8 cellular contexts compared by ENCODE assay signal in the genomic region with DNA sequence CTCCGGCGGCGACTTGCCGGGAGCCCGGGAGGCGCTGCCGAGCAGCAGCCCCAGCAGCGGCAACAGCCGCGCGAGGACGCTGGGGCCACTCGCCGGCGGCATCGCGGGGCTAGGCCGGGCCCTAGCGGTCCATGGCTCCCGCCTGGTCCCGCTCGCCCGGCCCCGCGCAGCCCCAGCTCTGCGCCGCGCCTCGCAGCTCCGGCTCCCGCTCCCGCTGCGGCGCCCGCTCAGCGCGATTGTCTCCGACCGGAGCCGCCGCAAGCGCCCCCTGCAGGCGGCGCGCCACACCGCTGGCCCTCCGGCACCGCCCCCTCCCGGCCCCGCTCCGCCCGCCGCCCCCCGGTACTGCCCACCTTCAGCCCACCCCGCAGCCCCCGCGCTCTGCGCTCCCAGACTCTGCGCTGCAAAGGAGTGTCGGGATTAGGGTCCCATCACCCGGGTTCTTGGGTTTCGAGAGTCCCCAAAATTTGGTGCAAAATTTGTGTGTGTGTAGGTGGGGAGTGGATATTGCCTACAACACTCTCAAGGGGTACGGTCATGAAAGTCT. TPM values are rescaled to one million over a fixed set of nuclear protein-coding genes. Genes with fewer than 3 reads are reported as not detected.
DNase-seq lines count a peak whose midpoint lies in the region; ATAC-seq and TF ChIP-seq lines count a peak whose summit lies in the region.

TSS of gene FAM171A2 (minus strand) at position 241 of the 547 bp plus-strand sequence. CDS start at position 102, 139 bp downstream.

- H3K27ac Mint-ChIP-seq in activated T-helper 1 cell treated with anti-CD3 and anti-CD28 coated beads, Interleukin-12 subunit alpha, Interleukin-12 subunit beta, Interleukin-2, Interleukin-4 antibody, amounts not matched to agents 30 ng/mL and 10 ng/mL and 1 ng/mL, durations not matched to agents 14 hours and 24 hours and 36 hours: no peak within 1 kb of the TSS
- H3K27ac Mint-ChIP-seq in naive thymus-derived CD8-positive, alpha-beta T cell: no peak within 1 kb of the TSS

- ATAC-seq in HG03432 (IDR thresholded peaks at IDR 0.05; ENCODE audit: unreplicated experiment): peak; percentile 53
- peak; percentile 89 to 91 for ATAC-seq in naive thymus-derived CD8-positive, alpha-beta T cell

- DNase-seq in ELF-1 (ENCODE audit: low read depth, low spot score): peak; percentile 52
- peak; percentile 76 for DNase-seq in OCI-M1 (lab: John Stamatoyannopoulos, UW)
- peak; percentile 59 for DNase-seq in activated T-helper 1 cell treated with anti-CD3 and anti-CD28 coated beads, Interleukin-12 subunit alpha, Interleukin-12 subunit beta, Interleukin-2, Interleukin-4 antibody, amounts not matched to agents 30 ng/mL and 10 ng/mL and 1 ng/mL, durations not matched to agents 14 hours and 24 hours and 36 hours (ENCODE audit: low spot score)
- DNase-seq in fibroblast of lung (ENCODE audit: low read depth in 2 of 2): peak; percentile 40 to 43
- peak; percentile 50 to 80 (median 72) for DNase-seq in naive thymus-derived CD8-positive, alpha-beta T cell
- DNase-seq in substantia nigra (lab: John Stamatoyannopoulos, UW): peak in 27 of 49 donors; percentile 4 to 75 (median 37)
- DNase-seq in COLO829 (ENCODE audit: low spot score): no peak

- POLR2A ChIA-PET in naive thymus-derived CD8-positive, alpha-beta T cell (lab: Charles Lee): interaction anchor here (2.0 kb wide), 1 partner anchor 10 kb away, joined by 10 read pairs; no protein-coding TSS in a partner anchor

- peaks cover 5% of the 10 kb centered on the region for H3K4me1 ChIP-seq in fibroblast of lung (ENCODE audit: control insufficient read depth, extremely low read depth, insufficient read depth, low read length)

- peak within 1 kb of the TSS; percentile 50 to 81 (median 58) for H3K4me3 ChIP-seq in fibroblast of lung (replicated peaks in 1 of 4; ENCODE audit: control extremely low read depth in 1 of 4, insufficient read depth in 1 of 4, low read depth in 3 of 4, low read length in 4 of 4)

- peak; percentile 19 to 40 for TF ChIP-seq CTCF in fibroblast of lung (conservative IDR thresholded peaks at IDR 0.05 in 1 of 2, IDR thresholded peaks at IDR 0.05 in 1 of 2; ENCODE audit: low read depth in 1 of 2, low read length in 2 of 2)

- no peaks in the 10 kb centered on the region for H3K4me1 Mint-ChIP-seq in activated T-helper 1 cell treated with anti-CD3 and anti-CD28 coated beads, Interleukin-12 subunit alpha, Interleukin-12 subunit beta, Interleukin-2, Interleukin-4 antibody, amounts not matched to agents 30 ng/mL and 10 ng/mL and 1 ng/mL, durations not matched to agents 14 hours and 24 hours and 36 hours (ENCODE audit: low read depth)
- peaks cover 8 to 11% (median 8%) of the 10 kb centered on the region in 4 donors for H3K4me1 Mint-ChIP-seq in naive thymus-derived CD8-positive, alpha-beta T cell

- H3K36me3 ChIP-seq in fibroblast of lung (ENCODE audit: control insufficient read depth, insufficient read depth, low read length): no peaks in the 10 kb centered on the region

- H3K27me3 Mint-ChIP-seq in activated T-helper 1 cell treated with anti-CD3 and anti-CD28 coated beads, Interleukin-12 subunit alpha, Interleukin-12 subunit beta, Interleukin-2, Interleukin-4 antibody, amounts not matched to agents 30 ng/mL and 10 ng/mL and 1 ng/mL, durations not matched to agents 14 hours and 24 hours and 36 hours (ENCODE audit: insufficient read depth): peaks cover 47% of the 10 kb centered on the region
- peaks cover 3 to 31% (median 11%) of the 10 kb centered on the region in 5 donors for H3K27me3 Mint-ChIP-seq in naive thymus-derived CD8-positive, alpha-beta T cell

- intact Hi-C loops in activated T-helper 1 cell treated with anti-CD3 and anti-CD28 coated beads, Interleukin-12 subunit alpha, Interleukin-12 subunit beta, Interleukin-2, Interleukin-4 antibody, amounts not matched to agents 30 ng/mL and 10 ng/mL and 1 ng/mL, durations not matched to agents 14 hours and 24 hours and 36 hours (cut with micrococcal nuclease): loop anchor here (1.0 kb wide), 2 partner anchors 18 to 22 kb away; partner anchors contain the start of gene GRN

- peak within 1 kb of the TSS; percentile 52 for H3K9ac ChIP-seq in fibroblast of lung (ENCODE audit: insufficient read depth, low read length)

- H3K36me3 Mint-ChIP-seq in activated T-helper 1 cell treated with anti-CD3 and anti-CD28 coated beads, Interleukin-12 subunit alpha, Interleukin-12 subunit beta, Interleukin-2, Interleukin-4 antibody, amounts not matched to agents 30 ng/mL and 10 ng/mL and 1 ng/mL, durations not matched to agents 14 hours and 24 hours and 36 hours (ENCODE audit: low read depth): no peaks in the 10 kb centered on the region
- no peaks in the 10 kb centered on the region for H3K36me3 Mint-ChIP-seq in naive thymus-derived CD8-positive, alpha-beta T cell

- H3K9me3 Mint-ChIP-seq in activated T-helper 1 cell treated with anti-CD3 and anti-CD28 coated beads, Interleukin-12 subunit alpha, Interleukin-12 subunit beta, Interleukin-2, Interleukin-4 antibody, amounts not matched to agents 30 ng/mL and 10 ng/mL and 1 ng/mL, durations not matched to agents 14 hours and 24 hours and 36 hours: no peaks in the 10 kb centered on the region
- no peaks in the 10 kb centered on the region for H3K9me3 Mint-ChIP-seq in naive thymus-derived CD8-positive, alpha-beta T cell

- H3K4me2 ChIP-seq in fibroblast of lung (ENCODE audit: extremely low read depth, insufficient read depth, low read length): peak within 1 kb of the TSS; percentile 80

- H3K27ac ChIP-seq in fibroblast of lung (ENCODE audit: insufficient read depth, low read length): no peak within 1 kb of the TSS
- H3K27ac ChIP-seq in substantia nigra (ENCODE audit: low read depth, low read length, poor library complexity, severe bottlenecking): peak within 1 kb of the TSS; percentile 38

- H3K79me2 ChIP-seq in fibroblast of lung (ENCODE audit: control insufficient read depth, insufficient read depth, low read length): no peaks in the 10 kb centered on the region

- H4K20me1 ChIP-seq in fibroblast of lung (ENCODE audit: control insufficient read depth, extremely low read depth, insufficient read depth, low read length): no peaks in the 10 kb centered on the region

- H2AFZ ChIP-seq in fibroblast of lung (ENCODE audit: low read length): peak within 1 kb of the TSS; percentile 12

- peaks cover 20% of the 10 kb centered on the region for H3K27me3 ChIP-seq in fibroblast of lung (ENCODE audit: control insufficient read depth, insufficient read depth, low read length)

- no peaks in the 10 kb centered on the region for H3K9me3 ChIP-seq in fibroblast of lung (ENCODE audit: control insufficient read depth, insufficient read depth, low read depth, low read length)

- peak within 1 kb of the TSS; percentile 78 for H3K4me3 Mint-ChIP-seq in activated T-helper 1 cell treated with anti-CD3 and anti-CD28 coated beads, Interleukin-12 subunit alpha, Interleukin-12 subunit beta, Interleukin-2, Interleukin-4 antibody, amounts not matched to agents 30 ng/mL and 10 ng/mL and 1 ng/mL, durations not matched to agents 14 hours and 24 hours and 36 hours
- peak within 1 kb of the TSS; percentile 72 to 87 (median 80) for H3K4me3 Mint-ChIP-seq in naive thymus-derived CD8-positive, alpha-beta T cell

RNA-seq across cellular contexts. Expression of gene FAM171A2, which starts in this region (rescaled TPM):
- total RNA-seq in activated T-helper 1 cell treated with anti-CD3 and anti-CD28 coated beads, Interleukin-12 subunit alpha, Interleukin-12 subunit beta, Interleukin-2, Interleukin-4 antibody, amounts not matched to agents 30 ng/mL and 10 ng/mL and 1 ng/mL, durations not matched to agents 14 hours and 24 hours and 36 hours: 0.10 and 0.29 TPM in 2 replicates
- total RNA-seq in fibroblast of lung: 5.0 and 6.4 TPM in 2 replicates
- polyA plus RNA-seq in fibroblast of lung: 1.4 and 1.7 TPM in 2 replicates
- polyA plus RNA-seq in fibroblast of lung (2012): 3.9 and 4.6 TPM in 2 replicates
- polyA minus RNA-seq in fibroblast of lung (ENCODE audit: low replicate concordance): 2.3 and 2.4 TPM in 2 replicates
- total RNA-seq in naive thymus-derived CD8-positive, alpha-beta T cell: 1 to 10 TPM; 1.3 to 1.5 TPM
- under 1 TPM; 0.08 to 0.33 (median 0.10) TPM for polyA plus RNA-seq in naive thymus-derived CD8-positive, alpha-beta T cell

Comparison
In these comparisons a context has a peak if more than half of its experiments do, and no peak if none do; other contexts are left out.
1. Peak in DNase-seq in activated T-helper 1 cell treated with anti-CD3 and anti-CD28 coated beads, Interleukin-12 subunit alpha, Interleukin-12 subunit beta, Interleukin-2, Interleukin-4 antibody, amounts not matched to agents 30 ng/mL and 10 ng/mL and 1 ng/mL, durations not matched to agents 14 hours and 24 hours and 36 hours; RNA of the gene not detected or under 1 TPM.